Comparison of ENCODE assay signal across 27 cellular contexts in the genomic region with DNA sequence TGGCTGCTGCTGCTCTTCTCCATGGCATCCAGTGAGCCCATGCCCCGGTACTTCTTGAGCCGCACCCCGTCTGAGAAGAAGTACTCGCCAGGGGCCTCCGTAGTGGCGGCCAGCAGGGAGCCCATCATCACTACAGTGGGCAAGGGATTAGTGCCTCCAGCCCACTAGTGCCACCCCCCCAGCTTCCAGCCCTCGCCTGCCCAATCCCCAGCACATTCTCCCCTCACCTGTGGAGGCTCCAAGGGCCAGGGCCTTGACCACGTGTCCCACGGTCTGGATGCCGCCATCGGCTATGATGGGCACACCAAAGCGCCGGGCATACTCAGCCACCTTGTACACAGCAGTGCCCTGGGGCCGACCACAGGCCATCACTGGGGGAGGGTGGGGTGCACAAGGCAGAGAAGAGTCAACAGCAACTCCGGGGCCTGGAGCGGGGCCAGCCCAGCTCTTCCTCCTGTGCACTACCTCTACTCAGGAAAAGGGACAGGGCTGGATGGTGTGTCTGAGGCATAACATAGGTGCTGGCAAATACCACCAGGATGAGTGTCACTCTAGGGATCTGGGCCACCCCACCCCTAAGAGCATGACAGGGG. TPM values are rescaled to one million over a fixed set of nuclear protein-coding genes. Genes with fewer than 3 reads are reported as not detected.
"Had no signal": no experiment of that assay in that cellular context is flagged by ENCODE, and none has a peak within 500 bp of the region (broad histone marks: within the 10 kb centered on the region; RNA-seq: fewer than 3 reads in every experiment).

No MANE protein-coding gene starts in this region.

- FAIRE-seq: colon had no signal

- H3K27ac ChIP-seq: ascending aorta, breast epithelium, cardiac muscle cell, esophagus muscularis mucosa, foreskin keratinocyte, gastrocnemius medialis had no signal

- H3K4me3 ChIP-seq: ascending aorta, breast epithelium, cardiac muscle cell, esophagus muscularis mucosa, gastrocnemius medialis had no signal

- H3K27me3 ChIP-seq: ascending aorta, breast epithelium, cardiac muscle cell, esophagus muscularis mucosa, foreskin keratinocyte, gastrocnemius medialis had no signal

- H3K4me1 ChIP-seq: ascending aorta, breast epithelium, esophagus muscularis mucosa, foreskin keratinocyte, gastrocnemius medialis had no signal

- H3K9me3 ChIP-seq: ascending aorta, breast epithelium, esophagus muscularis mucosa, gastrocnemius medialis had no signal

- H3K36me3 ChIP-seq: breast epithelium, cardiac muscle cell had no signal

- ATAC-seq: activated CD4-positive, alpha-beta T cell treated with anti-CD3 and anti-CD28 coated beads for 36 hours; activated CD8-positive, alpha-beta memory T cell treated with anti-CD3 and anti-CD28 coated beads, Interleukin-2, amount 10 ng/mL, durations not matched to agents 7 days and 5 days; activated CD8-positive, alpha-beta T cell treated with anti-CD3 and anti-CD28 coated beads, Interleukin-2, amount 10 ng/mL, durations not matched to agents 7 days and 5 days; effector memory CD8-positive, alpha-beta T cell; foreskin keratinocyte; gastrocnemius medialis had no signal

- DNase-seq: activated CD4-positive, alpha-beta memory T cell treated with anti-CD3 and anti-CD28 coated beads for 36 hours; activated CD4-positive, alpha-beta T cell treated with anti-CD3 and anti-CD28 coated beads for 36 hours; activated CD4-positive, alpha-beta T cell treated with anti-CD3 and anti-CD28 coated beads, Interleukin-2, amount 10 ng/mL, durations not matched to agents 24 days and 14 days; activated CD4-positive, CD25-positive, alpha-beta regulatory T cell; activated CD4-positive, CD25-positive, alpha-beta regulatory T cell treated with anti-CD3 and anti-CD28 coated beads, Interleukin-2, amount 50 U/mL, for 72 hours; activated CD8-positive, alpha-beta memory T cell treated with anti-CD3 and anti-CD28 coated beads, Interleukin-2, amount 10 ng/mL, durations not matched to agents 7 days and 5 days; activated CD8-positive, alpha-beta memory T cell treated with anti-CD3 and anti-CD28 coated beads, Interleukin-2, amount 50 U/mL, for 4 hours; activated CD8-positive, alpha-beta T cell treated with anti-CD3 and anti-CD28 coated beads, Interleukin-2, amount 10 ng/mL, durations not matched to agents 7 days and 5 days; activated effector memory CD4-positive, alpha-beta T cell treated with anti-CD3 and anti-CD28 coated beads, Interleukin-2, amount 50 U/mL, for 16 hours; activated naive CD4-positive, alpha-beta T cell treated with anti-CD3 and anti-CD28 coated beads for 36 hours; activated naive CD8-positive, alpha-beta T cell treated with anti-CD3 and anti-CD28 coated beads for 36 hours; activated T-cell treated with anti-CD3 and anti-CD28 coated beads, Interleukin-2, amount 50 U/mL, for 1 hour; activated T-cell treated with anti-CD3 and anti-CD28 coated beads, Interleukin-2, amount 50 U/mL, for 48 hours; cortex of kidney; dermis blood vessel endothelial cell; effector CD4-positive, alpha-beta T cell; effector memory CD8-positive, alpha-beta T cell; erythroblast; foreskin keratinocyte; gastrocnemius medialis; T-helper 2 cell had no signal

RNA-seq across cellular contexts. Expression of a gene that starts 33.5 kb away (rescaled TPM):
- total RNA-seq: dermis blood vessel endothelial cell; T-helper 1 cell treated with Interleukin-12 subunit alpha and Interleukin-12 subunit beta and Interleukin-4 antibody, amounts not matched to agents 30 ng/mL and 1 ng/mL, for 36 hours had no signal
